ENCODE assay signal across 2 cellular contexts in the genomic region with DNA sequence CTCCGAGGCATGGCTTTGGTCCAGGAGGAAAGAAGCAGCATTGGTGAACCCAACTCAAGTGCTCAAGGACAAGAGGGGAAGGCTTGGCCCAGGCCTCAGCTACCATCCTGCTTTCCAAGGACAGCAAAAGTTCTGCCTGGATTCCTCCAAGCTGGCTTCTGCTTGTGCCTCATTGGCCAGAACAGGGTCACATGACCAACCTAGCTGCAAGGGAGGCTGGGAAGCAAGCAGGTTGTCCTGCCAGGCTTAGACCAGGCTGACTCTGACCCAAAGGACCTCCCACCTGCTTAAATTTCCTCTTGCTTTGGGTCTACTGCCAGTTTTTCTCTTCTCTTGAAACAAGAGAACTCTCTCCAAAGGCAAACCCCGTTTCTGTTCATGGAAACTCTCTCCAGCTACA.
TF ChIP-seq lines count a peak whose summit lies in the region.

No MANE protein-coding gene starts in this region.

TF ChIP-seq in A549, 52 proteins besides CTCF, POLR2A, EP300 and RAD21 (continued from another document):
- TF ChIP-seq, protein P1, sequence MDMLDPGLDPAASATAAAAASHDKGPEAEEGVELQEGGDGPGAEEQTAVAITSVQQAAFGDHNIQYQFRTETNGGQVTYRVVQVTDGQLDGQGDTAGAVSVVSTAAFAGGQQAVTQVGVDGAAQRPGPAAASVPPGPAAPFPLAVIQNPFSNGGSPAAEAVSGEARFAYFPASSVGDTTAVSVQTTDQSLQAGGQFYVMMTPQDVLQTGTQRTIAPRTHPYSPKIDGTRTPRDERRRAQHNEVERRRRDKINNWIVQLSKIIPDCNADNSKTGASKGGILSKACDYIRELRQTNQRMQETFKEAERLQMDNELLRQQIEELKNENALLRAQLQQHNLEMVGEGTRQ (IDR thresholded peaks at IDR 0.05), result peak; percentile 31; the same call in 1 of the 2 replicates
- no peak for TF ChIP-seq PHF8 (IDR thresholded peaks at IDR 0.05; ENCODE audit: borderline replicate concordance, low read depth)
- no peak for TF ChIP-seq HDAC2 (IDR thresholded peaks at IDR 0.05)
- TF ChIP-seq, protein P2, sequence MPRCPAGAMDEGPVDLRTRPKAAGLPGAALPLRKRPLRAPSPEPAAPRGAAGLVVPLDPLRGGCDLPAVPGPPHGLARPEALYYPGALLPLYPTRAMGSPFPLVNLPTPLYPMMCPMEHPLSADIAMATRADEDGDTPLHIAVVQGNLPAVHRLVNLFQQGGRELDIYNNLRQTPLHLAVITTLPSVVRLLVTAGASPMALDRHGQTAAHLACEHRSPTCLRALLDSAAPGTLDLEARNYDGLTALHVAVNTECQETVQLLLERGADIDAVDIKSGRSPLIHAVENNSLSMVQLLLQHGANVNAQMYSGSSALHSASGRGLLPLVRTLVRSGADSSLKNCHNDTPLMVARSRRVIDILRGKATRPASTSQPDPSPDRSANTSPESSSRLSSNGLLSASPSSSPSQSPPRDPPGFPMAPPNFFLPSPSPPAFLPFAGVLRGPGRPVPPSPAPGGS (IDR thresholded peaks at IDR 0.05), result no peak
- TF ChIP-seq SMC3 (IDR thresholded peaks at IDR 0.05), result no peak

TF ChIP-seq in K562, 482 proteins besides CTCF, POLR2A, EP300 and RAD21 (continued from another document):
- TF ChIP-seq, protein P3, sequence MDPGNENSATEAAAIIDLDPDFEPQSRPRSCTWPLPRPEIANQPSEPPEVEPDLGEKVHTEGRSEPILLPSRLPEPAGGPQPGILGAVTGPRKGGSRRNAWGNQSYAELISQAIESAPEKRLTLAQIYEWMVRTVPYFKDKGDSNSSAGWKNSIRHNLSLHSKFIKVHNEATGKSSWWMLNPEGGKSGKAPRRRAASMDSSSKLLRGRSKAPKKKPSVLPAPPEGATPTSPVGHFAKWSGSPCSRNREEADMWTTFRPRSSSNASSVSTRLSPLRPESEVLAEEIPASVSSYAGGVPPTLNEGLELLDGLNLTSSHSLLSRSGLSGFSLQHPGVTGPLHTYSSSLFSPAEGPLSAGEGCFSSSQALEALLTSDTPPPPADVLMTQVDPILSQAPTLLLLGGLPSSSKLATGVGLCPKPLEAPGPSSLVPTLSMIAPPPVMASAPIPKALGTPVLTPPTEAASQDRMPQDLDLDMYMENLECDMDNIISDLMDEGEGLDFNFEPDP (CRISPR knock-in tag; IDR thresholded peaks at IDR 0.05), result no peak
- TF ChIP-seq ZNF184 (CRISPR knock-in tag; IDR thresholded peaks at IDR 0.05) (no peak), ZNF217 (CRISPR knock-in tag; IDR thresholded peaks at IDR 0.05) (no peak), SIX5 (IDR thresholded peaks at IDR 0.05; ENCODE audit: borderline replicate concordance in 1 of 2, insufficient read depth in 1 of 2, low read depth in 1 of 2, low read length in 2 of 2) (no peak), PML (IDR thresholded peaks at IDR 0.05; ENCODE audit: low read length) (no peak), POLR2AphosphoS5 (IDR thresholded peaks at IDR 0.05; ENCODE audit: control insufficient read depth, insufficient read depth, low read depth, low read length) (no peak), NFYB (IDR thresholded peaks at IDR 0.05; ENCODE audit: extremely low read depth, insufficient read length) (peak; percentile 20), CBFA2T2 (conservative IDR thresholded peaks at IDR 0.05) (0 out of 2 replicates have a peak, but pooled peaks have one; percentile 27), PHF20 (IDR thresholded peaks at IDR 0.05; ENCODE audit: partially characterized antibody) (no peak), ZNF282 (CRISPR knock-in tag; IDR thresholded peaks at IDR 0.05) (no peak), ZNF232 (CRISPR knock-in tag; IDR thresholded peaks at IDR 0.05) (no peak), TRIM28 (IDR thresholded peaks at IDR 0.05) (peak; percentile 82), RAD51 (IDR thresholded peaks at IDR 0.05; ENCODE audit: borderline replicate concordance, low read depth) (peak; percentile 72), POLR2B (IDR thresholded peaks at IDR 0.05; ENCODE audit: low read depth, partially characterized antibody) (no peak), NCOA4 (IDR thresholded peaks at IDR 0.05; ENCODE audit: partially characterized antibody) (no peak), ZNF583 (CRISPR knock-in tag; IDR thresholded peaks at IDR 0.05) (no peak), SMAD3 (CRISPR knock-in tag; conservative IDR thresholded peaks at IDR 0.05) (no peak), ZNF24 (IDR thresholded peaks at IDR 0.05) (no peak), SNRNP70 (optimal IDR thresholded peaks at IDR 0.05; ENCODE audit: low read depth, low read length) (no peak), SP1 (CRISPR knock-in tag; IDR thresholded peaks at IDR 0.05) (no peak), RBM14 (IDR thresholded peaks at IDR 0.05; ENCODE audit: borderline replicate concordance, insufficient read depth, low read depth, low read length) (no peak), ZBTB17 (CRISPR knock-in tag; IDR thresholded peaks at IDR 0.05) (no peak), DACH1 (IDR thresholded peaks at IDR 0.05; ENCODE audit: partially characterized antibody) (peak; percentile 33), KLF1 (tag; IDR thresholded peaks at IDR 0.05) (no peak), IFI16 (CRISPR knock-in tag; IDR thresholded peaks at IDR 0.05) (no peak), FOS (IDR thresholded peaks at IDR 0.05; ENCODE audit: extremely low read depth, insufficient read length) (no peak), CBX5 (IDR thresholded peaks at IDR 0.05; ENCODE audit: borderline replicate concordance, low read depth) (peak; percentile 58; the same call in 1 of the 2 replicates), ZNF696 (CRISPR knock-in tag; conservative IDR thresholded peaks at IDR 0.05) (no peak), LARP7 (IDR thresholded peaks at IDR 0.05) (no peak), TAF7 (tag; IDR thresholded peaks at IDR 0.05) (no peak), ZNF3 (CRISPR knock-in tag; IDR thresholded peaks at IDR 0.05) (no peak), TRIM24 (IDR thresholded peaks at IDR 0.05) (peak in 1 of 2 experiments; percentile 59; a peak in 1 of 4 replicates), CBX3 (IDR thresholded peaks at IDR 0.05; ENCODE audit: borderline replicate concordance in 1 of 2, low read length in 2 of 2) (peak in 1 of 2 experiments; percentile 92; a peak in 2 of 3 replicates), TOE1 (IDR thresholded peaks at IDR 0.05; ENCODE audit: borderline replicate concordance) (peak; percentile 79; the same call in 1 of the 2 replicates), TOE1 (CRISPR knock-in tag; IDR thresholded peaks at IDR 0.05; ENCODE audit: borderline replicate concordance, low read depth) (no peak)
- TF ChIP-seq, protein P4, sequence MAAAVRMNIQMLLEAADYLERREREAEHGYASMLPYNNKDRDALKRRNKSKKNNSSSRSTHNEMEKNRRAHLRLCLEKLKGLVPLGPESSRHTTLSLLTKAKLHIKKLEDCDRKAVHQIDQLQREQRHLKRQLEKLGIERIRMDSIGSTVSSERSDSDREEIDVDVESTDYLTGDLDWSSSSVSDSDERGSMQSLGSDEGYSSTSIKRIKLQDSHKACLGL (CRISPR knock-in tag; IDR thresholded peaks at IDR 0.05; ENCODE audit: borderline replicate concordance, poor library complexity, severe bottlenecking), result no peak
- TF ChIP-seq, protein P5, sequence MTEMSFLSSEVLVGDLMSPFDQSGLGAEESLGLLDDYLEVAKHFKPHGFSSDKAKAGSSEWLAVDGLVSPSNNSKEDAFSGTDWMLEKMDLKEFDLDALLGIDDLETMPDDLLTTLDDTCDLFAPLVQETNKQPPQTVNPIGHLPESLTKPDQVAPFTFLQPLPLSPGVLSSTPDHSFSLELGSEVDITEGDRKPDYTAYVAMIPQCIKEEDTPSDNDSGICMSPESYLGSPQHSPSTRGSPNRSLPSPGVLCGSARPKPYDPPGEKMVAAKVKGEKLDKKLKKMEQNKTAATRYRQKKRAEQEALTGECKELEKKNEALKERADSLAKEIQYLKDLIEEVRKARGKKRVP (CRISPR knock-in tag; IDR thresholded peaks at IDR 0.05), result no peak
- TF ChIP-seq, protein P6, sequence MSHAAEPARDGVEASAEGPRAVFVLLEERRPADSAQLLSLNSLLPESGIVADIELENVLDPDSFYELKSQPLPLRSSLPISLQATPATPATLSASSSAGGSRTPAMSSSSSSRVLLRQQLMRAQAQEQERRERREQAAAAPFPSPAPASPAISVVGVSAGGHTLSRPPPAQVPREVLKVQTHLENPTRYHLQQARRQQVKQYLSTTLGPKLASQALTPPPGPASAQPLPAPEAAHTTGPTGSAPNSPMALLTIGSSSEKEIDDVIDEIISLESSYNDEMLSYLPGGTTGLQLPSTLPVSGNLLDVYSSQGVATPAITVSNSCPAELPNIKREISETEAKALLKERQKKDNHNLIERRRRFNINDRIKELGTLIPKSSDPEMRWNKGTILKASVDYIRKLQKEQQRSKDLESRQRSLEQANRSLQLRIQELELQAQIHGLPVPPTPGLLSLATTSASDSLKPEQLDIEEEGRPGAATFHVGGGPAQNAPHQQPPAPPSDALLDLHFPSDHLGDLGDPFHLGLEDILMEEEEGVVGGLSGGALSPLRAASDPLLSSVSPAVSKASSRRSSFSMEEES (CRISPR knock-in tag; IDR thresholded peaks at IDR 0.05), result peak; percentile 74
- TF ChIP-seq, protein P7, sequence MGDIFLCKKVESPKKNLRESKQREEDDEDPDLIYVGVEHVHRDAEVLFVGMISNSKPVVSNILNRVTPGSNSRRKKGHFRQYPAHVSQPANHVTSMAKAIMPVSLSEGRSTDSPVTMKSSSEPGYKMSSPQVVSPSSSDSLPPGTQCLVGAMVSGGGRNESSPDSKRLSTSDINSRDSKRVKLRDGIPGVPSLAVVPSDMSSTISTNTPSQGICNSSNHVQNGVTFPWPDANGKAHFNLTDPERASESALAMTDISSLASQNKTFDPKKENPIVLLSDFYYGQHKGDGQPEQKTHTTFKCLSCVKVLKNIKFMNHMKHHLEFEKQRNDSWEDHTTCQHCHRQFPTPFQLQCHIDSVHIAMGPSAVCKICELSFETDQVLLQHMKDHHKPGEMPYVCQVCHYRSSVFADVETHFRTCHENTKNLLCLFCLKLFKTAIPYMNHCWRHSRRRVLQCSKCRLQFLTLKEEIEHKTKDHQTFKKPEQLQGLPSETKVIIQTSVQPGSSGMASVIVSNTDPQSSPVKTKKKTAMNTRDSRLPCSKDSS (IDR thresholded peaks at IDR 0.05; ENCODE audit: low read depth, partially characterized antibody), result peak; percentile 25
- TF ChIP-seq, protein P8, sequence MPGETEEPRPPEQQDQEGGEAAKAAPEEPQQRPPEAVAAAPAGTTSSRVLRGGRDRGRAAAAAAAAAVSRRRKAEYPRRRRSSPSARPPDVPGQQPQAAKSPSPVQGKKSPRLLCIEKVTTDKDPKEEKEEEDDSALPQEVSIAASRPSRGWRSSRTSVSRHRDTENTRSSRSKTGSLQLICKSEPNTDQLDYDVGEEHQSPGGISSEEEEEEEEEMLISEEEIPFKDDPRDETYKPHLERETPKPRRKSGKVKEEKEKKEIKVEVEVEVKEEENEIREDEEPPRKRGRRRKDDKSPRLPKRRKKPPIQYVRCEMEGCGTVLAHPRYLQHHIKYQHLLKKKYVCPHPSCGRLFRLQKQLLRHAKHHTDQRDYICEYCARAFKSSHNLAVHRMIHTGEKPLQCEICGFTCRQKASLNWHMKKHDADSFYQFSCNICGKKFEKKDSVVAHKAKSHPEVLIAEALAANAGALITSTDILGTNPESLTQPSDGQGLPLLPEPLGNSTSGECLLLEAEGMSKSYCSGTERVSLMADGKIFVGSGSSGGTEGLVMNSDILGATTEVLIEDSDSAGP (CRISPR knock-in tag; IDR thresholded peaks at IDR 0.05), result no peak
- TF ChIP-seq, protein P9, sequence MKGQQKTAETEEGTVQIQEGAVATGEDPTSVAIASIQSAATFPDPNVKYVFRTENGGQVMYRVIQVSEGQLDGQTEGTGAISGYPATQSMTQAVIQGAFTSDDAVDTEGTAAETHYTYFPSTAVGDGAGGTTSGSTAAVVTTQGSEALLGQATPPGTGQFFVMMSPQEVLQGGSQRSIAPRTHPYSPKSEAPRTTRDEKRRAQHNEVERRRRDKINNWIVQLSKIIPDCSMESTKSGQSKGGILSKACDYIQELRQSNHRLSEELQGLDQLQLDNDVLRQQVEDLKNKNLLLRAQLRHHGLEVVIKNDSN (CRISPR knock-in tag; IDR thresholded peaks at IDR 0.05), result peak; percentile 89
- TF ChIP-seq, protein P1 (CRISPR knock-in tag; IDR thresholded peaks at IDR 0.05), result peak; percentile 78
TF ChIP-seq in K562: peak in this region for 13.
